Comparison of ENCODE assay signal across 25 cellular contexts in genomic region chr2:152458441-152458940, GRCh38.
"Had no signal": no experiment of that assay in that cellular context is flagged by ENCODE, and none has a peak within 500 bp of the region (broad histone marks: within the 10 kb centered on the region; RNA-seq: fewer than 3 reads in every experiment).

No MANE protein-coding gene starts in this region.

- H3K36me3 ChIP-seq: brain microvascular endothelial cell, colonic mucosa had no signal

- H3K4me3 ChIP-seq: colonic mucosa had no signal

- DNase-seq: activated CD4-positive, alpha-beta memory T cell treated with anti-CD3 and anti-CD28 coated beads for 36 hours; activated CD4-positive, alpha-beta T cell treated with anti-CD3 and anti-CD28 coated beads for 36 hours; activated CD4-positive, alpha-beta T cell treated with anti-CD3 and anti-CD28 coated beads, Interleukin-2, amount 10 ng/mL, durations not matched to agents 24 days and 14 days; activated CD4-positive, CD25-positive, alpha-beta regulatory T cell; activated CD4-positive, CD25-positive, alpha-beta regulatory T cell treated with anti-CD3 and anti-CD28 coated beads, Interleukin-2, amount 50 U/mL, for 72 hours; activated CD8-positive, alpha-beta memory T cell treated with anti-CD3 and anti-CD28 coated beads, Interleukin-2, amount 10 ng/mL, durations not matched to agents 7 days and 5 days; activated CD8-positive, alpha-beta memory T cell treated with anti-CD3 and anti-CD28 coated beads, Interleukin-2, amount 50 U/mL, for 4 hours; activated CD8-positive, alpha-beta T cell treated with anti-CD3 and anti-CD28 coated beads, Interleukin-2, amount 10 ng/mL, durations not matched to agents 7 days and 5 days; activated effector memory CD4-positive, alpha-beta T cell treated with anti-CD3 and anti-CD28 coated beads, Interleukin-2, amount 50 U/mL, for 16 hours; activated naive CD4-positive, alpha-beta T cell treated with anti-CD3 and anti-CD28 coated beads, Interleukin-2, amount 10 ng/mL, durations not matched to agents 7 days and 5 days; activated naive CD8-positive, alpha-beta T cell treated with anti-CD3 and anti-CD28 coated beads, Interleukin-2, amount 10 ng/mL, durations not matched to agents 7 days and 5 days; activated T-cell treated with anti-CD3 and anti-CD28 coated beads, Interleukin-2, amount 50 U/mL, for 1 hour; activated T-cell treated with anti-CD3 and anti-CD28 coated beads, Interleukin-2, amount 50 U/mL, for 48 hours; brain microvascular endothelial cell; colonic mucosa; effector memory CD4-positive, alpha-beta T cell; endodermal cell; foreskin fibroblast; T-helper 2 cell had no signal

- H3K27ac ChIP-seq: brain microvascular endothelial cell, colonic mucosa had no signal

- H3K27me3 Mint-ChIP-seq: activated naive CD4-positive, alpha-beta T cell treated with anti-CD3 and anti-CD28 coated beads, Interleukin-2, amount 10 ng/mL, durations not matched to agents 7 days and 5 days had no signal

- H3K4me1 ChIP-seq: colonic mucosa had no signal

- H3K9me3 Mint-ChIP-seq: activated CD4-positive, alpha-beta memory T cell treated with anti-CD3 and anti-CD28 coated beads for 36 hours; activated naive CD4-positive, alpha-beta T cell treated with anti-CD3 and anti-CD28 coated beads, Interleukin-2, amount 10 ng/mL, durations not matched to agents 7 days and 5 days; activated naive CD4-positive, alpha-beta T cell treated with anti-CD3 and anti-CD28 coated beads, Interleukin-2, amount 50 U/mL, for 72 hours; activated naive CD8-positive, alpha-beta T cell treated with anti-CD3 and anti-CD28 coated beads, Interleukin-2, amount 10 ng/mL, durations not matched to agents 7 days and 5 days; activated T-helper 1 cell treated with anti-CD3 and anti-CD28 coated beads, Interleukin-12 subunit alpha, Interleukin-12 subunit beta, Interleukin-2, Interleukin-4 antibody, amounts not matched to agents 30 ng/mL and 10 ng/mL and 1 ng/mL, durations not matched to agents 14 hours and 24 hours and 36 hours; activated T-helper 2 cell treated with anti-CD3 and anti-CD28 coated beads, Interferon-gamma antibody, Interleukin-2, Interleukin-4, amounts not matched to agents 10 μg/mL and 5 μg/mL and 100 μg/mL, durations not matched to agents 14 hours and 24 hours and 36 hours; endodermal cell had no signal

- H3K27ac Mint-ChIP-seq: activated CD4-positive, alpha-beta memory T cell treated with anti-CD3 and anti-CD28 coated beads for 36 hours; activated CD4-positive, alpha-beta T cell treated with anti-CD3 and anti-CD28 coated beads for 36 hours; activated CD4-positive, alpha-beta T cell treated with anti-CD3 and anti-CD28 coated beads, Interleukin-2, amount 10 ng/mL, durations not matched to agents 24 days and 14 days; activated CD8-positive, alpha-beta memory T cell treated with anti-CD3 and anti-CD28 coated beads, Interleukin-2, amount 10 ng/mL, durations not matched to agents 7 days and 5 days; activated CD8-positive, alpha-beta T cell treated with anti-CD3 and anti-CD28 coated beads, Interleukin-2, amount 10 ng/mL, durations not matched to agents 7 days and 5 days; activated naive CD4-positive, alpha-beta T cell treated with anti-CD3 and anti-CD28 coated beads, Interleukin-2, amount 10 ng/mL, durations not matched to agents 7 days and 5 days; activated naive CD4-positive, alpha-beta T cell treated with anti-CD3 and anti-CD28 coated beads, Interleukin-2, amount 50 U/mL, for 72 hours; activated naive CD8-positive, alpha-beta T cell treated with anti-CD3 and anti-CD28 coated beads, Interleukin-2, amount 10 ng/mL, durations not matched to agents 7 days and 5 days; activated T-helper 1 cell treated with anti-CD3 and anti-CD28 coated beads, Interleukin-12 subunit alpha, Interleukin-12 subunit beta, Interleukin-2, Interleukin-4 antibody, amounts not matched to agents 30 ng/mL and 10 ng/mL and 1 ng/mL, durations not matched to agents 14 hours and 24 hours and 36 hours; activated T-helper 2 cell treated with anti-CD3 and anti-CD28 coated beads, Interferon-gamma antibody, Interleukin-2, Interleukin-4, amounts not matched to agents 10 μg/mL and 5 μg/mL and 100 μg/mL, durations not matched to agents 14 hours and 24 hours and 36 hours; endodermal cell had no signal

- H3K27me3 ChIP-seq: brain microvascular endothelial cell, colonic mucosa had no signal

- H3K4me1 Mint-ChIP-seq: activated CD4-positive, alpha-beta T cell treated with anti-CD3 and anti-CD28 coated beads for 36 hours; activated CD8-positive, alpha-beta memory T cell treated with anti-CD3 and anti-CD28 coated beads, Interleukin-2, amount 10 ng/mL, durations not matched to agents 7 days and 5 days; activated naive CD4-positive, alpha-beta T cell treated with anti-CD3 and anti-CD28 coated beads, Interleukin-2, amount 10 ng/mL, durations not matched to agents 7 days and 5 days; activated naive CD8-positive, alpha-beta T cell treated with anti-CD3 and anti-CD28 coated beads, Interleukin-2, amount 10 ng/mL, durations not matched to agents 7 days and 5 days had no signal

- H3K9me3 ChIP-seq: colonic mucosa had no signal

- H3K4me3 Mint-ChIP-seq: activated CD4-positive, alpha-beta memory T cell treated with anti-CD3 and anti-CD28 coated beads for 36 hours; activated CD4-positive, alpha-beta T cell treated with anti-CD3 and anti-CD28 coated beads for 36 hours; activated CD4-positive, alpha-beta T cell treated with anti-CD3 and anti-CD28 coated beads, Interleukin-2, amount 10 ng/mL, durations not matched to agents 24 days and 14 days; activated CD8-positive, alpha-beta memory T cell treated with anti-CD3 and anti-CD28 coated beads, Interleukin-2, amount 10 ng/mL, durations not matched to agents 7 days and 5 days; activated CD8-positive, alpha-beta T cell treated with anti-CD3 and anti-CD28 coated beads, Interleukin-2, amount 10 ng/mL, durations not matched to agents 7 days and 5 days; activated naive CD4-positive, alpha-beta T cell treated with anti-CD3 and anti-CD28 coated beads, Interleukin-2, amount 10 ng/mL, durations not matched to agents 7 days and 5 days; activated naive CD8-positive, alpha-beta T cell treated with anti-CD3 and anti-CD28 coated beads, Interleukin-2, amount 10 ng/mL, durations not matched to agents 7 days and 5 days; activated T-helper 1 cell treated with anti-CD3 and anti-CD28 coated beads, Interleukin-12 subunit alpha, Interleukin-12 subunit beta, Interleukin-2, Interleukin-4 antibody, amounts not matched to agents 30 ng/mL and 10 ng/mL and 1 ng/mL, durations not matched to agents 14 hours and 24 hours and 36 hours; endodermal cell had no signal

- H3K36me3 Mint-ChIP-seq: activated CD4-positive, alpha-beta memory T cell treated with anti-CD3 and anti-CD28 coated beads for 36 hours; activated CD8-positive, alpha-beta memory T cell treated with anti-CD3 and anti-CD28 coated beads, Interleukin-2, amount 10 ng/mL, durations not matched to agents 7 days and 5 days; activated naive CD4-positive, alpha-beta T cell treated with anti-CD3 and anti-CD28 coated beads, Interleukin-2, amount 10 ng/mL, durations not matched to agents 7 days and 5 days; activated naive CD8-positive, alpha-beta T cell treated with anti-CD3 and anti-CD28 coated beads, Interleukin-2, amount 10 ng/mL, durations not matched to agents 7 days and 5 days had no signal

- FAIRE-seq: astrocyte, bronchial epithelial cell, frontal cortex had no signal
